In the genomic region with DNA sequence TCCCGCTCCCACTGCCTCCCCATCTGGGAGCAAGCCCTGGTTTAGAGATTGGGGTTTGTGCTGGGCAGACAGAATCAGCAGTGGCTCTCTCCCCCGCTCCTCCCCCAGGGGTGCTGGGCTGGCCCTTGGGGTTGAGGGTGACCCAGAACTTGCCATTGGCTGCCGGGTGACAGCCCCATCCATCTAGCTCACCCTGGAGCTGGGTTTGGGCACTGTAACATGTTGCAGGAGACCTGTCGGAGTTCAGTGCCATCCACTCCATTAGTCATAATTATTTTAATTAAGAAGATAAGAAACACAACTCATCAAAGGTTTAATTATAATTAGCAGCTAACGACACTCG, we compare ENCODE assay signal across 12 cellular contexts.
A peak's percentile ranks its signal among the peaks of the same experiment; 100 is the strongest.
DNase-seq lines count a peak whose midpoint lies in the region; ATAC-seq, FAIRE-seq and TF ChIP-seq lines count a peak whose summit lies in the region.
"Had no signal": no experiment of that assay in that cellular context is flagged by ENCODE, and none has a peak within 500 bp of the region (broad histone marks: within the 10 kb centered on the region; RNA-seq: fewer than 3 reads in every experiment).

No MANE protein-coding gene starts in this region.

- no peaks in the 10 kb centered on the region for H3K36me3 ChIP-seq in right atrium auricular region
- no peaks in the 10 kb centered on the region for H3K36me3 ChIP-seq in HepG2 (replicated peaks in 1 of 2; ENCODE audit: control insufficient read depth in 1 of 2, insufficient read depth in 2 of 2, low read length in 2 of 2)
- H3K36me3 ChIP-seq in rectal smooth muscle tissue (ENCODE audit: control insufficient read depth, insufficient read depth, low read length), result no peaks in the 10 kb centered on the region
- H3K36me3 ChIP-seq in aorta (ENCODE audit: control insufficient read depth in 1 of 2, insufficient read depth in 2 of 2, low read length in 1 of 2), result no peaks in the 10 kb centered on the region
- no peaks in the 10 kb centered on the region for H3K36me3 ChIP-seq in H7 (replicated peaks; ENCODE audit: control insufficient read depth, insufficient read depth, low read length)

- no TSS peak for BruUV-seq in HepG2 (replicated peaks; lab: Mats Ljungman, UMichigan)

- no peak overlapping the region for H3K4me3 Mint-ChIP-seq in WTC11
- H3K4me3 Mint-ChIP-seq: T-helper 2 cell treated with Interferon-gamma antibody and Interleukin-4, amounts not matched to agents 5 μg/mL and 100 μg/mL, for 36 hours had no signal

- H3K9me3 ChIP-seq in right atrium auricular region, result no peaks in the 10 kb centered on the region
- H3K9me3 ChIP-seq in HepG2 (ENCODE audit: low read length), result no peaks in the 10 kb centered on the region
- no peaks in the 10 kb centered on the region for H3K9me3 ChIP-seq in aorta (ENCODE audit: control insufficient read depth, low read length)
- H3K9me3 ChIP-seq: mucosa of descending colon had no signal

- H3K27me3 ChIP-seq in right atrium auricular region (no peaks in the 10 kb centered on the region), HepG2 (ENCODE audit: control insufficient read depth in 1 of 2, insufficient read depth in 2 of 2, low read length in 2 of 2) (no peaks in the 10 kb centered on the region; a peak in 1 of 5 replicates), rectal smooth muscle tissue (ENCODE audit: control insufficient read depth, insufficient read depth, low read length) (no peaks in the 10 kb centered on the region), aorta (ENCODE audit: control insufficient read depth in 1 of 2, insufficient read depth in 2 of 2, low read length in 1 of 2) (no peaks in the 10 kb centered on the region), H7 (ENCODE audit: control insufficient read depth, insufficient read depth, low read length) (no peaks in the 10 kb centered on the region)

- peaks cover 13% of the 10 kb centered on the region for H3K4me1 Mint-ChIP-seq in WTC11

- CTCF ChIA-PET in HepG2 (lab: Yijun Ruan, JAX; ENCODE audit: low intra/inter-chr PET ratio, low total read pairs) (no interaction called here), WTC11 (lab: Charles Lee) (interaction anchor here (1.2 kb wide), 1 partner anchor 19 kb away, joined by 5 read pairs; no protein-coding TSS in a partner anchor)

- TF ChIP-seq EP300 in HepG2 (IDR thresholded peaks at IDR 0.05; ENCODE audit: low read depth in 2 of 2, low read length in 2 of 2) (no peak), HepG2 (CRISPR knock-in tag; IDR thresholded peaks at IDR 0.05; ENCODE audit: borderline replicate concordance) (no peak)

- intact Hi-C loops in cardiac septum (cut with DNase I) (loop anchor here (1.0 to 5.0 kb wide), 3 partner anchors 7 to 185 kb away; a partner anchor contains a TSS), HepG2 (cut with micrococcal nuclease; ENCODE audit: unreplicated experiment) (loop anchor here (2.0 to 5.0 kb wide), 2 partner anchors 19 to 185 kb away; a partner anchor contains a TSS), aorta (cut with DNase I) (loop anchor here (5.0 kb wide), 1 partner anchor 120 kb away; no protein-coding TSS in a partner anchor)

- no peak for ATAC-seq in HepG2
- ATAC-seq in aorta (ENCODE audit: low FRiP score), result no peak
- no peak for ATAC-seq in WTC11

- no peaks in the 10 kb centered on the region for H4K20me1 ChIP-seq in HepG2 (ENCODE audit: insufficient read depth, low read length)

- POLR2A ChIA-PET in HepG2 (lab: Yijun Ruan, JAX), result interaction anchor here (0.6 to 1.9 kb wide), 13 partner anchors 8 to 328 kb away, joined by 3 to 6 read pairs (median 3); no protein-coding TSS in a partner anchor
- POLR2A ChIA-PET in WTC11 (lab: Charles Lee), result no interaction called here

- H3K4me3 ChIP-seq in right atrium auricular region, result peak overlapping the region in 1 of 2 donors; percentile 6
- peak overlapping the region; percentile 45 to 78 (median 53) for H3K4me3 ChIP-seq in HepG2 (replicated peaks in 1 of 3; ENCODE audit: insufficient read depth in 1 of 3, low read depth in 2 of 3, low read length in 3 of 3)
- no peak overlapping the region for H3K4me3 ChIP-seq in rectal smooth muscle tissue (ENCODE audit: low read length)
- H3K4me3 ChIP-seq in aorta (ENCODE audit: low read length in 2 of 2), result no peak overlapping the region
- H3K4me3 ChIP-seq in H7 (ENCODE audit: insufficient read depth, low read depth, low read length), result no peak overlapping the region
- H3K4me3 ChIP-seq: mucosa of descending colon had no signal

- peaks cover 5% of the 10 kb centered on the region; the same call in 1 of the 2 replicates for H3K36me3 Mint-ChIP-seq in WTC11

- H3K4me2 ChIP-seq in HepG2 (ENCODE audit: low read depth, low read length), result peak overlapping the region; percentile 86

- H3K9ac ChIP-seq in HepG2 (ENCODE audit: insufficient read depth, low read depth, low read length) (peak overlapping the region; percentile 83), rectal smooth muscle tissue (ENCODE audit: low read length) (no peak overlapping the region)

- peak overlapping the region; percentile 87 to 95 for H3K27ac ChIP-seq in right atrium auricular region
- H3K27ac ChIP-seq in HepG2 (ENCODE audit: extremely low read length, insufficient read depth, low read length), result peak overlapping the region; percentile 68
- H3K27ac ChIP-seq in rectal smooth muscle tissue (ENCODE audit: low read depth, low read length), result peak overlapping the region; percentile 82
- peak overlapping the region; percentile 10 to 78 for H3K27ac ChIP-seq in aorta (ENCODE audit: low read depth in 1 of 2, low read length in 2 of 2)

- peaks cover 9% of the 10 kb centered on the region for H3K79me2 ChIP-seq in HepG2 (ENCODE audit: insufficient read depth, low read length)

- H3K27ac Mint-ChIP-seq in WTC11, result no peak overlapping the region
- H3K27ac Mint-ChIP-seq: T-helper 2 cell treated with Interferon-gamma antibody and Interleukin-4, amounts not matched to agents 5 μg/mL and 100 μg/mL, for 36 hours had no signal

- TF ChIP-seq RAD21 in HepG2 (CRISPR knock-in tag; IDR thresholded peaks at IDR 0.05), result no peak

- peaks cover 0 to 52% of the 10 kb centered on the region in 2 donors for H3K4me1 ChIP-seq in right atrium auricular region
- H3K4me1 ChIP-seq in HepG2 (ENCODE audit: insufficient read depth, low read length), result peaks cover 73% of the 10 kb centered on the region
- peaks cover 17% of the 10 kb centered on the region for H3K4me1 ChIP-seq in rectal smooth muscle tissue (ENCODE audit: control insufficient read depth, insufficient read depth, low read length)
- no peaks in the 10 kb centered on the region for H3K4me1 ChIP-seq in aorta (ENCODE audit: control insufficient read depth in 1 of 2, insufficient read depth in 2 of 2, low read length in 2 of 2)

- no peak for TF ChIP-seq POLR2A in HepG2 (IDR thresholded peaks at IDR 0.05; ENCODE audit: insufficient read depth in 1 of 2, low read depth in 2 of 2, low read length in 2 of 2)

- H2AFZ ChIP-seq in HepG2 (ENCODE audit: low read length), result no peak overlapping the region

- TF ChIP-seq CTCF in right atrium auricular region (IDR thresholded peaks at IDR 0.05) (no peak), HepG2 (CRISPR knock-in tag; IDR thresholded peaks at IDR 0.05) (no peak), WTC11 (IDR thresholded peaks at IDR 0.05) (no peak)

- H3K27me3 Mint-ChIP-seq in WTC11 (ENCODE audit: low read depth), result no peaks in the 10 kb centered on the region

- in situ Hi-C loops in HepG2 (cut with HindIII; ENCODE audit: extremely low pct_ligation_motif_present, low pct_unique_long_range_greater_than_20kb), result no loop called here
- in situ Hi-C loops in G401 (cut with HindIII; ENCODE audit: low sequenced_read_pairs), result no loop called here

- peaks cover 6% of the 10 kb centered on the region for H3K9me3 Mint-ChIP-seq in WTC11
- H3K9me3 Mint-ChIP-seq: T-helper 2 cell treated with Interferon-gamma antibody and Interleukin-4, amounts not matched to agents 5 μg/mL and 100 μg/mL, for 36 hours had no signal

- FAIRE-seq in HepG2 (lab: Jason Lieb, UNC), result no peak

- 65% methylated on average over 4 of the region's 6 CpGs for WGBS in HepG2 (ENCODE audit: low lambda C conversion rate)
- WGBS in aorta, 2 donors, result 43 to 47% methylated on average over 6 of the region's 6 CpGs

- no peak for DNase-seq in right atrium auricular region (ENCODE audit: low spot score)
- no peak for DNase-seq in cardiac septum (ENCODE audit: low spot score)
- no peak for DNase-seq in HepG2 (ENCODE audit: low spot score)
- no peak for DNase-seq in aorta
- DNase-seq in H7, result no peak
- DNase-seq in WTC11 (ENCODE audit: low spot score), result no peak
- no peak for DNase-seq in G401 (ENCODE audit: low spot score)
- DNase-seq: activated gamma-delta T cell, cerebellar nuclear complex had no signal

TF ChIP-seq in HepG2, 621 proteins besides CTCF, POLR2A, EP300 and RAD21 (continues in another document):
- TF ChIP-seq MXI1 (IDR thresholded peaks at IDR 0.05; ENCODE audit: borderline replicate concordance, low read depth, low read length) (no peak), ZNF713 (CRISPR knock-in tag; IDR thresholded peaks at IDR 0.05) (no peak), ZNF672 (CRISPR knock-in tag; IDR thresholded peaks at IDR 0.05) (peak; percentile 44; the same call in 1 of the 2 replicates)

TF ChIP-seq in WTC11, 78 proteins besides CTCF, POLR2A, EP300 and RAD21:
- no peak for TF ChIP-seq ATF1 (CRISPR knock-in tag; IDR thresholded peaks at IDR 0.05)
- TF ChIP-seq MXD4 (CRISPR knock-in tag; IDR thresholded peaks at IDR 0.05; ENCODE audit: borderline replicate concordance), result no peak
- TF ChIP-seq OVOL2 (CRISPR knock-in tag; IDR thresholded peaks at IDR 0.05; ENCODE audit: borderline replicate concordance), result no peak
- TF ChIP-seq, protein P1, sequence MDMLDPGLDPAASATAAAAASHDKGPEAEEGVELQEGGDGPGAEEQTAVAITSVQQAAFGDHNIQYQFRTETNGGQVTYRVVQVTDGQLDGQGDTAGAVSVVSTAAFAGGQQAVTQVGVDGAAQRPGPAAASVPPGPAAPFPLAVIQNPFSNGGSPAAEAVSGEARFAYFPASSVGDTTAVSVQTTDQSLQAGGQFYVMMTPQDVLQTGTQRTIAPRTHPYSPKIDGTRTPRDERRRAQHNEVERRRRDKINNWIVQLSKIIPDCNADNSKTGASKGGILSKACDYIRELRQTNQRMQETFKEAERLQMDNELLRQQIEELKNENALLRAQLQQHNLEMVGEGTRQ (CRISPR knock-in tag; IDR thresholded peaks at IDR 0.05), result no peak

Comparison
In these comparisons a context has a peak if more than half of its experiments do, and no peak if none do; other contexts are left out.
1. H3K4me3 ChIP-seq: peak in HepG2 (3 of 3); none in rectal smooth muscle tissue (single experiment), aorta (0 of 2) and H7 (single experiment).
2. Peak in every context shown above with its lines, with median percentiles within 50 percentile points of each other: H3K27ac ChIP-seq.